Comparison of ENCODE assay signal across 13 cellular contexts in genomic region chr12:112664569-112664968, GRCh38.
DNase-seq lines count a peak whose midpoint lies in the region; ATAC-seq and TF ChIP-seq lines count a peak whose summit lies in the region.
"Had no signal": no experiment of that assay in that cellular context is flagged by ENCODE, and none has a peak within 500 bp of the region (broad histone marks: within the 10 kb centered on the region; RNA-seq: fewer than 3 reads in every experiment).

No MANE protein-coding gene starts in this region.

- H3K9me2 ChIP-seq in SK-N-SH, result no peaks in the 10 kb centered on the region

- H3K4me1 Mint-ChIP-seq in activated CD4-positive, alpha-beta memory T cell treated with anti-CD3 and anti-CD28 coated beads, Interleukin-2, amount 10 ng/mL, durations not matched to agents 7 days and 5 days, result peaks cover 6% of the 10 kb centered on the region

- H3K27ac Mint-ChIP-seq in activated CD4-positive, alpha-beta memory T cell treated with anti-CD3 and anti-CD28 coated beads, Interleukin-2, amount 10 ng/mL, durations not matched to agents 7 days and 5 days, result no peak overlapping the region

- no peak for TF ChIP-seq EP300 in SK-N-SH (IDR thresholded peaks at IDR 0.05; ENCODE audit: borderline replicate concordance in 1 of 2, low read depth in 1 of 2, low read length in 1 of 2)

- no peaks in the 10 kb centered on the region for H4K20me1 ChIP-seq in SK-N-SH (ENCODE audit: insufficient read depth)

- no peak overlapping the region for H2AFZ ChIP-seq in SK-N-SH (ENCODE audit: low read depth)

- no peak overlapping the region for H3K27ac ChIP-seq in SK-N-SH (ENCODE audit: low read depth in 2 of 2, low read length in 1 of 2)
- H3K27ac ChIP-seq: gastroesophageal sphincter had no signal

- no peaks in the 10 kb centered on the region for H3K27me3 ChIP-seq in SK-N-SH (ENCODE audit: insufficient read depth)
- no peaks in the 10 kb centered on the region for H3K27me3 ChIP-seq in BE2C

- POLR2A ChIA-PET in SK-N-SH (lab: Yijun Ruan, JAX), result no interaction called here
- POLR2A ChIA-PET in activated CD4-positive, alpha-beta memory T cell treated with anti-CD3 and anti-CD28 coated beads, Interleukin-2, amount 10 ng/mL, durations not matched to agents 7 days and 5 days (lab: Charles Lee), result no interaction called here

- TF ChIP-seq RAD21 in SK-N-SH (IDR thresholded peaks at IDR 0.05; ENCODE audit: low read length), result no peak

- no peak overlapping the region for H3K4me3 Mint-ChIP-seq in activated CD4-positive, alpha-beta memory T cell treated with anti-CD3 and anti-CD28 coated beads, Interleukin-2, amount 10 ng/mL, durations not matched to agents 7 days and 5 days

- TF ChIP-seq CTCF in SK-N-SH (IDR thresholded peaks at IDR 0.05) (no peak), BE2C (IDR thresholded peaks at IDR 0.05; ENCODE audit: low read depth, low read length) (no peak)

- H3K4me2 ChIP-seq in SK-N-SH, result no peak overlapping the region

- DNase-seq in SK-N-SH (no peak), HuH-7 (ENCODE audit: low spot score) (peak; percentile 32), left kidney (ENCODE audit: low read depth, low spot score) (peak; percentile 80), NCI-H1694 (lab: John Stamatoyannopoulos, UW) (no peak), BE2C (no peak)
- peak; percentile 19 for DNase-seq in activated CD4-positive, alpha-beta memory T cell treated with anti-CD3 and anti-CD28 coated beads, Interleukin-2, amount 10 ng/mL, durations not matched to agents 7 days and 5 days
- DNase-seq: activated effector memory CD4-positive, alpha-beta T cell treated with Interleukin-2 at 50 U/mL for 16 hours; HCEC 1CT; mesenchymal stem cell; NCI-H1417 treated with DMSO at 0.1 percent for 48 hours had no signal

- WGBS in SK-N-SH (ENCODE audit: low lambda C conversion rate), result 48% methylated on average over 8 of the region's 8 CpGs

- H3K9me3 ChIP-seq in SK-N-SH, result no peaks in the 10 kb centered on the region
- H3K9me3 ChIP-seq in BE2C, result no peaks in the 10 kb centered on the region
- H3K9me3 ChIP-seq: gastroesophageal sphincter had no signal

- CTCF ChIA-PET in SK-N-SH (lab: Yijun Ruan, JAX), result no interaction called here
- CTCF ChIA-PET in activated CD4-positive, alpha-beta memory T cell treated with anti-CD3 and anti-CD28 coated beads, Interleukin-2, amount 10 ng/mL, durations not matched to agents 7 days and 5 days (lab: Charles Lee), result no interaction called here

- peaks cover 0 to 7% of the 10 kb centered on the region in 2 experiments; a peak in 2 of 4 replicates for H3K4me1 ChIP-seq in SK-N-SH (ENCODE audit: control insufficient read depth in 1 of 2, insufficient read depth in 2 of 2, low read depth in 1 of 2, low read length in 1 of 2)
- no peaks in the 10 kb centered on the region; the same call in 1 of the 2 replicates for H3K4me1 ChIP-seq in BE2C
- H3K4me1 ChIP-seq: gastroesophageal sphincter had no signal

- H3K27me3 Mint-ChIP-seq in activated CD4-positive, alpha-beta memory T cell treated with anti-CD3 and anti-CD28 coated beads, Interleukin-2, amount 10 ng/mL, durations not matched to agents 7 days and 5 days, result peaks cover 3% of the 10 kb centered on the region

- H3K36me3 ChIP-seq in SK-N-SH (replicated peaks in 1 of 2; ENCODE audit: control insufficient read depth in 1 of 2, insufficient read depth in 2 of 2, low read length in 1 of 2) (no peaks in the 10 kb centered on the region), BE2C (no peaks in the 10 kb centered on the region)
- H3K36me3 ChIP-seq: gastroesophageal sphincter had no signal

- no peaks in the 10 kb centered on the region for H3F3A ChIP-seq in SK-N-SH (replicated peaks; ENCODE audit: insufficient read depth)

- H3K9me3 Mint-ChIP-seq in activated CD4-positive, alpha-beta memory T cell treated with anti-CD3 and anti-CD28 coated beads, Interleukin-2, amount 10 ng/mL, durations not matched to agents 7 days and 5 days, result no peaks in the 10 kb centered on the region

- no peak overlapping the region for H3K4me3 ChIP-seq in SK-N-SH (ENCODE audit: low read depth in 2 of 2, low read length in 1 of 2)
- no peak overlapping the region for H3K4me3 ChIP-seq in BE2C (ENCODE audit: low read depth, low read length)
- H3K4me3 ChIP-seq: gastroesophageal sphincter had no signal

- ATAC-seq in SK-N-SH treated with all-trans-retinoic acid at 6 μM for 48 hours, result no peak
- ATAC-seq in GM19395 (IDR thresholded peaks at IDR 0.05; ENCODE audit: unreplicated experiment), result no peak
- ATAC-seq: gastroesophageal sphincter had no signal

- no peaks in the 10 kb centered on the region for H3K79me2 ChIP-seq in SK-N-SH (ENCODE audit: insufficient read depth)

- H3K36me3 Mint-ChIP-seq in activated CD4-positive, alpha-beta memory T cell treated with anti-CD3 and anti-CD28 coated beads, Interleukin-2, amount 10 ng/mL, durations not matched to agents 7 days and 5 days (ENCODE audit: low read depth), result no peaks in the 10 kb centered on the region

- no peak overlapping the region for H3K9ac ChIP-seq in SK-N-SH

TF ChIP-seq in SK-N-SH, 30 proteins besides CTCF, POLR2A, EP300 and RAD21:
- TF ChIP-seq USF2 (IDR thresholded peaks at IDR 0.05; ENCODE audit: borderline replicate concordance, low read depth, low read length) (no peak), REST (IDR thresholded peaks at IDR 0.05; ENCODE audit: low read depth, low read length) (peak; percentile 93)

TF ChIP-seq in SK-N-SH treated with all-trans-retinoic acid at 6 μM for 48 hours, 23 proteins besides CTCF, POLR2A, EP300 and RAD21 (continues in another document):
- TF ChIP-seq POU6F1 (CRISPR knock-in tag; IDR thresholded peaks at IDR 0.05; ENCODE audit: borderline replicate concordance, low read depth), result no peak
- no peak for TF ChIP-seq CSRNP3 (CRISPR knock-in tag; IDR thresholded peaks at IDR 0.05)
- TF ChIP-seq ZNF8 (CRISPR knock-in tag; IDR thresholded peaks at IDR 0.05), result no peak
- no peak for TF ChIP-seq TOX (CRISPR knock-in tag; IDR thresholded peaks at IDR 0.05; ENCODE audit: borderline replicate concordance)
- TF ChIP-seq TSHZ2 (CRISPR knock-in tag; IDR thresholded peaks at IDR 0.05), result no peak
- TF ChIP-seq GLIS3 (CRISPR knock-in tag; IDR thresholded peaks at IDR 0.05), result no peak
- TF ChIP-seq OSR1 (CRISPR knock-in tag; IDR thresholded peaks at IDR 0.05), result no peak
- no peak for TF ChIP-seq CSDC2 (CRISPR knock-in tag; IDR thresholded peaks at IDR 0.05)

Comparison
In these comparisons a context has a peak if more than half of its experiments do, and no peak if none do; other contexts are left out.
1. DNase-seq: peak in HuH-7 (single experiment), activated CD4-positive, alpha-beta memory T cell treated with anti-CD3 and anti-CD28 coated beads, Interleukin-2, amount 10 ng/mL, durations not matched to agents 7 days and 5 days (single experiment) and left kidney (single experiment); none in SK-N-SH (single experiment), NCI-H1694 (single experiment) and BE2C (single experiment).